ENCODE assay signal across 24 cellular contexts in genomic region chr12:119383206-119383605, GRCh38. TPM values are rescaled to one million over a fixed set of nuclear protein-coding genes. Genes with fewer than 3 reads are reported as not detected.
"Had no signal": no experiment of that assay in that cellular context is flagged by ENCODE, and none has a peak within 500 bp of the region (broad histone marks: within the 10 kb centered on the region; RNA-seq: fewer than 3 reads in every experiment).

No MANE protein-coding gene starts in this region.

- ATAC-seq: Panc1, PC-3, T-cell had no signal

- H3K9me3 ChIP-seq: SK-N-SH had no signal

- H3K4me2 ChIP-seq: KMS-11, SK-N-SH had no signal

- H3K27ac ChIP-seq: KMS-11, RWPE1 had no signal

- H3K9ac ChIP-seq: KMS-11, SK-N-SH had no signal

- DNase-seq: Kasumi-1, MM.1S, NCI-H1092, NCI-H1105 treated with DMSO at 0.1 percent for 48 hours, NCI-H1436, NCI-H1694, NCI-H187 treated with DMSO at 0.1 percent for 48 hours, NCI-H2029 treated with DMSO at 0.1 percent for 48 hours, NCI-H2171 treated with DMSO at 0.1 percent for 48 hours, NCI-H510A, NCI-H524 treated with DMSO at 0.1 percent for 48 hours, NCI-H69, NCI-H774, PC-3, SHP77, SK-N-SH, SW 1271, T-cell had no signal

RNA-seq across cellular contexts. Expression of gene CCDC60, which starts 48.7 kb away (rescaled TPM):
- total RNA-seq: HT-29, M059J, PC-3, SK-MEL-5, T-cell had no signal
- polyA plus RNA-seq: SK-N-SH had no signal
